9 cellular contexts compared by ENCODE assay signal in the genomic region with DNA sequence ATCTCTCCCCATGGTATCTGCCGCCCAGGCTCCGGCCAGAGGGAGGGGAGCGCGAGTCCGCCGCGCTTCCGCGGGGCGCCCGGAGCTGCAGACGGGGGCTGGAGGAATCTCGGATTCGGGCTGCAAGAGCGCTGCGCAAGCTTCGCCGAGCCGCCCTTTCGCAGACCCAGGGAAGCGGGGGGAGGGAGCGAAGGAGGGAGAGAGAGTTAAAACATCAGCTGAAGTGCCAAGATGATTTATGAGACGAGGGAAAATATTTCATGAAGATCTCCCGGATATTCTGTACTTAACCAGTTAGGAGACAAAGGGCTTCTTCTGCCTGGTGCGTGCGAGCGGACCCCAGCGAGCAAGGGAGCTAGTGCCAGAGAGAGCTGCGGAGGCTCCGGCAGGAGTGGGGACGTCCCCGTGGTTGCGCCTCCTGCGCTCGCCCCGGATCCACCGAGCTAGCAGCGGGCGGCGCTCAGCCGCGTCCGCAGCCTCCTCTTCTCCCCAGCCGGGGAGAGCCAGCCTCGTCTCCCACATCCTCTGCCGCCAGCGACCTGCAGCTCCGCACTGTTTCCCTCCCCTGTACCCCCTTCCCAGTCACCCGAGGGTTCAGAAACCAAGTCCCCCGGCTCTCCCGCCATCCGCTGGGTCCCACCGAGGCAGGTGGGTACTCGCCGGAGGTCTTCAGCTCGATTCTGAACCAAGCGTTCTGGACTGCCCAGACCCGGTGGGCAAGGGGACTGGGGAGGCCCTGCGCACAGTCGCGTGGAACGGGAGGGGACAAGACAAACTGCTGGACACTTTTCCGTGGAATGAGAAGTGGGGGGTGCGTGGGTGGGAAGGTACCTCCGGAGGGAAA. TPM values are rescaled to one million over a fixed set of nuclear protein-coding genes. Genes with fewer than 3 reads are reported as not detected.
DNase-seq lines count a peak whose midpoint lies in the region; ATAC-seq and TF ChIP-seq lines count a peak whose summit lies in the region.
"Had no signal": no experiment of that assay in that cellular context is flagged by ENCODE, and none has a peak within 500 bp of the region (broad histone marks: within the 10 kb centered on the region; RNA-seq: fewer than 3 reads in every experiment).

No MANE protein-coding gene starts in this region.

- CTCF ChIA-PET in A673 (lab: Charles Lee) (interaction anchor here (0.6 to 2.0 kb wide), 7 partner anchors 134 to 409 kb away, joined by 3 to 9 read pairs (median 6); a partner anchor contains a TSS), WTC11 (lab: Charles Lee) (interaction anchor here (0.5 to 9.9 kb wide), 31 partner anchors 9 to 479 kb away, joined by 3 to 167 read pairs (median 4); a partner anchor contains a TSS)

- ATAC-seq in WTC11 (no peak), memory B cell (ENCODE audit: low read depth) (no peak), sciatic nerve (no peak)

- H3K27me3 ChIP-seq in A673 (replicated peaks; ENCODE audit: insufficient read depth, low read depth, low read length, poor library complexity) = peaks cover 100% of the 10 kb centered on the region

- H3K4me1 Mint-ChIP-seq in WTC11 = peaks cover 68% of the 10 kb centered on the region
- H3K4me1 Mint-ChIP-seq in memory B cell = peaks cover 32% of the 10 kb centered on the region

- no peaks in the 10 kb centered on the region for H3K36me3 Mint-ChIP-seq in WTC11
- H3K36me3 Mint-ChIP-seq in memory B cell = no peaks in the 10 kb centered on the region

- BruUV-seq in A673 (replicated peaks; lab: Mats Ljungman, UMichigan) = no TSS peak

- TF ChIP-seq CTCF in A673 (conservative IDR thresholded peaks at IDR 0.05; ENCODE audit: low read depth, low read length) (no peak), WTC11 (IDR thresholded peaks at IDR 0.05) (no peak)

- H3K9me3 ChIP-seq in A673 (ENCODE audit: low read depth, low read length, poor library complexity, severe bottlenecking) (no peaks in the 10 kb centered on the region), ES-I3 (ENCODE audit: control insufficient read depth, insufficient read depth, low read length) (no peaks in the 10 kb centered on the region)
- H3K9me3 ChIP-seq: MG63 had no signal

- H3K36me3 ChIP-seq in A673 (ENCODE audit: insufficient read depth, low read length, poor library complexity, severe bottlenecking) (no peaks in the 10 kb centered on the region), ES-I3 (ENCODE audit: insufficient read depth, low read length) (no peaks in the 10 kb centered on the region)
- H3K36me3 ChIP-seq: MG63 had no signal

- H3K9me3 Mint-ChIP-seq in WTC11 (no peaks in the 10 kb centered on the region), memory B cell (no peaks in the 10 kb centered on the region)

- H3K4me3 ChIP-seq in A673 (ENCODE audit: low read depth, low read length, poor library complexity, severe bottlenecking) = peak overlapping the region; percentile 36

- H3K9ac ChIP-seq in ES-I3 (ENCODE audit: low read depth, low read length) = peak overlapping the region; percentile 31; the same call in 1 of the 2 replicates

- POLR2A ChIA-PET in A673 (lab: Charles Lee; ENCODE audit: low non-redundant PET) (no interaction called here), WTC11 (lab: Charles Lee) (interaction anchor here (0.8 to 1.7 kb wide), 4 partner anchors 16 to 181 kb away, joined by 3 to 4 read pairs (median 4); no protein-coding TSS in a partner anchor)

- peak overlapping the region; percentile 52 for H3K4me3 Mint-ChIP-seq in WTC11
- H3K4me3 Mint-ChIP-seq in memory B cell = peak overlapping the region; percentile 70

- DNase-seq in A673 (ENCODE audit: low spot score) (peak; percentile 58), WTC11 (ENCODE audit: low spot score) (no peak), memory B cell (ENCODE audit: low spot score in 2 of 2) (no peak), putamen (ENCODE audit: low spot score) (no peak), sciatic nerve (ENCODE audit: low spot score) (no peak)
- no peak for DNase-seq in effector CD8-positive, alpha-beta T cell (lab: John Stamatoyannopoulos, UW)
- DNase-seq in activated effector memory CD4-positive, alpha-beta T cell treated with anti-CD3 and anti-CD28 coated beads, Interleukin-2, amount 50 U/mL, for 16 hours = no peak

- H3K4me1 ChIP-seq in A673 (ENCODE audit: insufficient read depth, low read length, poor library complexity, severe bottlenecking) = peaks cover 26% of the 10 kb centered on the region
- peaks cover 7% of the 10 kb centered on the region for H3K4me1 ChIP-seq in ES-I3 (ENCODE audit: insufficient read depth, low read length)

- H3K27ac Mint-ChIP-seq in WTC11 (no peak overlapping the region), memory B cell (no peak overlapping the region)

- H3K27ac ChIP-seq in A673 (ENCODE audit: low read depth, low read length, poor library complexity, severe bottlenecking) = no peak overlapping the region

- intact Hi-C loops in A673 (cut with micrococcal nuclease; ENCODE audit: unreplicated experiment) (no loop called here), sciatic nerve (cut with DNase I) (no loop called here)

- H3K27me3 Mint-ChIP-seq in WTC11 (ENCODE audit: low read depth) (peaks cover 96% of the 10 kb centered on the region), memory B cell (peaks cover 42% of the 10 kb centered on the region)

TF ChIP-seq in WTC11, 78 proteins besides CTCF, POLR2A, EP300 and RAD21:
- TF ChIP-seq NR2C2 (CRISPR knock-in tag; IDR thresholded peaks at IDR 0.05) (no peak), TEAD4 (CRISPR knock-in tag; IDR thresholded peaks at IDR 0.05) (no peak), CREM (CRISPR knock-in tag; IDR thresholded peaks at IDR 0.05) (no peak), PRRX2 (CRISPR knock-in tag; IDR thresholded peaks at IDR 0.05) (no peak), MYBL2 (CRISPR knock-in tag; IDR thresholded peaks at IDR 0.05) (no peak), FOXK1 (CRISPR knock-in tag; IDR thresholded peaks at IDR 0.05) (no peak), TCF7 (CRISPR knock-in tag; IDR thresholded peaks at IDR 0.05; ENCODE audit: low read depth) (no peak), NR1H2 (CRISPR knock-in tag; IDR thresholded peaks at IDR 0.05) (no peak)
- TF ChIP-seq, protein P1, sequence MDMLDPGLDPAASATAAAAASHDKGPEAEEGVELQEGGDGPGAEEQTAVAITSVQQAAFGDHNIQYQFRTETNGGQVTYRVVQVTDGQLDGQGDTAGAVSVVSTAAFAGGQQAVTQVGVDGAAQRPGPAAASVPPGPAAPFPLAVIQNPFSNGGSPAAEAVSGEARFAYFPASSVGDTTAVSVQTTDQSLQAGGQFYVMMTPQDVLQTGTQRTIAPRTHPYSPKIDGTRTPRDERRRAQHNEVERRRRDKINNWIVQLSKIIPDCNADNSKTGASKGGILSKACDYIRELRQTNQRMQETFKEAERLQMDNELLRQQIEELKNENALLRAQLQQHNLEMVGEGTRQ (CRISPR knock-in tag; IDR thresholded peaks at IDR 0.05) = no peak
- TF ChIP-seq, protein P2, sequence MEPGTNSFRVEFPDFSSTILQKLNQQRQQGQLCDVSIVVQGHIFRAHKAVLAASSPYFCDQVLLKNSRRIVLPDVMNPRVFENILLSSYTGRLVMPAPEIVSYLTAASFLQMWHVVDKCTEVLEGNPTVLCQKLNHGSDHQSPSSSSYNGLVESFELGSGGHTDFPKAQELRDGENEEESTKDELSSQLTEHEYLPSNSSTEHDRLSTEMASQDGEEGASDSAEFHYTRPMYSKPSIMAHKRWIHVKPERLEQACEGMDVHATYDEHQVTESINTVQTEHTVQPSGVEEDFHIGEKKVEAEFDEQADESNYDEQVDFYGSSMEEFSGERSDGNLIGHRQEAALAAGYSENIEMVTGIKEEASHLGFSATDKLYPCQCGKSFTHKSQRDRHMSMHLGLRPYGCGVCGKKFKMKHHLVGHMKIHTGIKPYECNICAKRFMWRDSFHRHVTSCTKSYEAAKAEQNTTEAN (CRISPR knock-in tag; IDR thresholded peaks at IDR 0.05) = no peak
- TF ChIP-seq, protein P3, sequence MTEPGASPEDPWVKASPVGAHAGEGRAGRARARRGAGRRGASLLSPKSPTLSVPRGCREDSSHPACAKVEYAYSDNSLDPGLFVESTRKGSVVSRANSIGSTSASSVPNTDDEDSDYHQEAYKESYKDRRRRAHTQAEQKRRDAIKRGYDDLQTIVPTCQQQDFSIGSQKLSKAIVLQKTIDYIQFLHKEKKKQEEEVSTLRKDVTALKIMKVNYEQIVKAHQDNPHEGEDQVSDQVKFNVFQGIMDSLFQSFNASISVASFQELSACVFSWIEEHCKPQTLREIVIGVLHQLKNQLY (CRISPR knock-in tag; IDR thresholded peaks at IDR 0.05) = no peak
- TF ChIP-seq, protein P4, sequence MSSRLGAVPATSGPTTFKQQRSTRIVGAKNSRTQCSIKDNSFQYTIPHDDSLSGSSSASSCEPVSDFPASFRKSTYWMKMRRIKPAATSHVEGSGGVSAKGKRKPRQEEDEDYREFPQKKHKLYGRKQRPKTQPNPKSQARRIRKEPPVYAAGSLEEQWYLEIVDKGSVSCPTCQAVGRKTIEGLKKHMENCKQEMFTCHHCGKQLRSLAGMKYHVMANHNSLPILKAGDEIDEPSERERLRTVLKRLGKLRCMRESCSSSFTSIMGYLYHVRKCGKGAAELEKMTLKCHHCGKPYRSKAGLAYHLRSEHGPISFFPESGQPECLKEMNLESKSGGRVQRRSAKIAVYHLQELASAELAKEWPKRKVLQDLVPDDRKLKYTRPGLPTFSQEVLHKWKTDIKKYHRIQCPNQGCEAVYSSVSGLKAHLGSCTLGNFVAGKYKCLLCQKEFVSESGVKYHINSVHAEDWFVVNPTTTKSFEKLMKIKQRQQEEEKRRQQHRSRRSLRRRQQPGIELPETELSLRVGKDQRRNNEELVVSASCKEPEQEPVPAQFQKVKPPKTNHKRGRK (CRISPR knock-in tag; IDR thresholded peaks at IDR 0.05; ENCODE audit: borderline replicate concordance) = no peak
- TF ChIP-seq, protein P5, sequence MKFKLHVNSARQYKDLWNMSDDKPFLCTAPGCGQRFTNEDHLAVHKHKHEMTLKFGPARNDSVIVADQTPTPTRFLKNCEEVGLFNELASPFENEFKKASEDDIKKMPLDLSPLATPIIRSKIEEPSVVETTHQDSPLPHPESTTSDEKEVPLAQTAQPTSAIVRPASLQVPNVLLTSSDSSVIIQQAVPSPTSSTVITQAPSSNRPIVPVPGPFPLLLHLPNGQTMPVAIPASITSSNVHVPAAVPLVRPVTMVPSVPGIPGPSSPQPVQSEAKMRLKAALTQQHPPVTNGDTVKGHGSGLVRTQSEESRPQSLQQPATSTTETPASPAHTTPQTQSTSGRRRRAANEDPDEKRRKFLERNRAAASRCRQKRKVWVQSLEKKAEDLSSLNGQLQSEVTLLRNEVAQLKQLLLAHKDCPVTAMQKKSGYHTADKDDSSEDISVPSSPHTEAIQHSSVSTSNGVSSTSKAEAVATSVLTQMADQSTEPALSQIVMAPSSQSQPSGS (CRISPR knock-in tag; IDR thresholded peaks at IDR 0.05; ENCODE audit: borderline replicate concordance, low read depth) = no peak

RNA-seq across cellular contexts. Expression of a gene that starts 1.0 kb away (rescaled TPM):
- total RNA-seq in A673 (2021) (not detected in 2 replicates), WTC11 (2021) (0.09 to 0.21 TPM in 2 of 3 replicates, not detected in the other), sciatic nerve (not detected)
